8 cellular contexts compared by ENCODE assay signal in genomic region chr21:43609501-43610340, GRCh38. TPM values are rescaled to one million over a fixed set of nuclear protein-coding genes. Genes with fewer than 3 reads are reported as not detected.
DNase-seq lines count a peak whose midpoint lies in the region; ATAC-seq and TF ChIP-seq lines count a peak whose summit lies in the region.

No MANE protein-coding gene starts in this region.

- H3K27me3 ChIP-seq in colonic mucosa = no peaks in the 10 kb centered on the region
- H3K27me3 ChIP-seq in trophoblast cell (ENCODE audit: insufficient read depth, low read length) = no peaks in the 10 kb centered on the region

- H3K4me3 Mint-ChIP-seq in T-helper 2 cell treated with Interferon-gamma antibody and Interleukin-4, amounts not matched to agents 5 μg/mL and 100 μg/mL, for 36 hours = no peak overlapping the region

- no peak overlapping the region for H3K4ac ChIP-seq in trophoblast cell (ENCODE audit: low read depth, low read length)

- no peak overlapping the region for H3K23ac ChIP-seq in trophoblast cell (ENCODE audit: low read length)

- H3K4me3 ChIP-seq in colonic mucosa (no peak overlapping the region), trophoblast cell (ENCODE audit: low read depth, low read length) (no peak overlapping the region)

- ATAC-seq in HG03469 (IDR thresholded peaks at IDR 0.05; ENCODE audit: unreplicated experiment) = no peak

- no peak overlapping the region for H4K12ac ChIP-seq in trophoblast cell (ENCODE audit: low read depth, low read length)

- DNase-seq in H4 (ENCODE audit: low spot score) (peak; percentile 93), NCI-H345 (lab: John Stamatoyannopoulos, UW) (peak; percentile 99), colonic mucosa (peak; percentile 82), trophoblast cell (peak in 1 of 2 donors; percentile 87), hepatic stellate cell (ENCODE audit: low spot score) (no peak)
- DNase-seq in T-helper 2 cell treated with Interferon-gamma antibody and Interleukin-4, amounts not matched to agents 5 μg/mL and 100 μg/mL, for 36 hours (ENCODE audit: low spot score) = no peak
- DNase-seq in NK-92 treated with Interleukin-12 subunit alpha and Interleukin-12 subunit beta, amount 100 ng/mL, for 24 hours (lab: John Stamatoyannopoulos, UW) = no peak

- no peaks in the 10 kb centered on the region for H3K79me2 ChIP-seq in trophoblast cell (ENCODE audit: control insufficient read depth, insufficient read depth, low read length, poor library complexity)

- H4K8ac ChIP-seq in trophoblast cell (ENCODE audit: low read depth, low read length) = peak overlapping the region; percentile 67

- peak overlapping the region in 1 of 2 donors; percentile 13 for H3K9ac ChIP-seq in colonic mucosa (ENCODE audit: low read depth in 2 of 2, low read length in 2 of 2)
- H3K9ac ChIP-seq in trophoblast cell (ENCODE audit: low read length) = no peak overlapping the region

- H3K18ac ChIP-seq in trophoblast cell (ENCODE audit: low read length) = peak overlapping the region; percentile 28

- peaks cover 19% of the 10 kb centered on the region for H3K79me1 ChIP-seq in trophoblast cell (ENCODE audit: low read length)

- H3K4me1 Mint-ChIP-seq in T-helper 2 cell treated with Interferon-gamma antibody and Interleukin-4, amounts not matched to agents 5 μg/mL and 100 μg/mL, for 36 hours (ENCODE audit: low read depth) = peaks cover 11% of the 10 kb centered on the region

- intact Hi-C loops in colonic mucosa (cut with DNase I) = no loop called here

- H3K27me3 Mint-ChIP-seq in T-helper 2 cell treated with Interferon-gamma antibody and Interleukin-4, amounts not matched to agents 5 μg/mL and 100 μg/mL, for 36 hours (ENCODE audit: low read depth) = no peaks in the 10 kb centered on the region

- no peak overlapping the region for H3K27ac Mint-ChIP-seq in T-helper 2 cell treated with Interferon-gamma antibody and Interleukin-4, amounts not matched to agents 5 μg/mL and 100 μg/mL, for 36 hours

- H3K27ac ChIP-seq in colonic mucosa (no peak overlapping the region), trophoblast cell (ENCODE audit: low read depth, low read length) (peak overlapping the region; percentile 18)

- H2AFZ ChIP-seq in trophoblast cell (ENCODE audit: insufficient read depth, low read length, poor library complexity) = no peak overlapping the region

- peak overlapping the region; percentile 52 for H2BK5ac ChIP-seq in trophoblast cell (ENCODE audit: low read depth, low read length, poor library complexity)

- no peaks in the 10 kb centered on the region for H3K9me3 Mint-ChIP-seq in T-helper 2 cell treated with Interferon-gamma antibody and Interleukin-4, amounts not matched to agents 5 μg/mL and 100 μg/mL, for 36 hours

- no peak overlapping the region for H3K4me2 ChIP-seq in trophoblast cell (ENCODE audit: low read length)

- peak overlapping the region; percentile 8 for H2AK5ac ChIP-seq in trophoblast cell (ENCODE audit: low read length)

- H3K36me3 ChIP-seq in colonic mucosa (no peaks in the 10 kb centered on the region), trophoblast cell (ENCODE audit: control insufficient read depth in 1 of 2, insufficient read depth in 2 of 2, low read length in 2 of 2) (no peaks in the 10 kb centered on the region)

- peak overlapping the region; percentile 65 for H2BK120ac ChIP-seq in trophoblast cell (ENCODE audit: insufficient read depth, low read length, poor library complexity)

- no peak for TF ChIP-seq CTCF in colonic mucosa (IDR thresholded peaks at IDR 0.05)

- H2BK12ac ChIP-seq in trophoblast cell (ENCODE audit: low read length) = peak overlapping the region; percentile 2

- no CpG with 5 or more reads among the region's 8 CpGs for WGBS in trophoblast cell (ENCODE audit: extremely low coverage, insufficient coverage, insufficient read length)

- no peaks in the 10 kb centered on the region for H3K36me3 Mint-ChIP-seq in T-helper 2 cell treated with Interferon-gamma antibody and Interleukin-4, amounts not matched to agents 5 μg/mL and 100 μg/mL, for 36 hours (ENCODE audit: low read depth)

- H3K14ac ChIP-seq in trophoblast cell (ENCODE audit: low read length) = peak overlapping the region; percentile 2

- peaks cover 5% of the 10 kb centered on the region for H3K4me1 ChIP-seq in colonic mucosa
- peaks cover 19 to 22% of the 10 kb centered on the region in 2 experiments for H3K4me1 ChIP-seq in trophoblast cell (ENCODE audit: control insufficient read depth in 1 of 2, insufficient read depth in 2 of 2, low read length in 2 of 2)

- H3K9me3 ChIP-seq in colonic mucosa (no peaks in the 10 kb centered on the region), trophoblast cell (ENCODE audit: insufficient read depth, low read depth, low read length) (peaks cover 6% of the 10 kb centered on the region)

- H4K91ac ChIP-seq in trophoblast cell (ENCODE audit: low read depth, low read length) = peak overlapping the region; percentile 72

RNA-seq across cellular contexts. Expression of gene HSF2BP, which starts 49.6 kb away (rescaled TPM):
- total RNA-seq in H4 (2014; rRNA removed; shearing (Covaris generic)) = 3.9 and 5.1 TPM in 2 replicates
- total RNA-seq in colonic mucosa = under 1 TPM in 1 of 2 donors, not detected in 1; 0.45 TPM
- polyA plus RNA-seq in trophoblast cell (2013) = 1.7 and 1.8 TPM in 2 replicates

RNA-seq across cellular contexts. Expression of gene RRP1B, which starts 49.6 kb away (rescaled TPM):
- 16.2 and 21.7 TPM in 2 replicates for total RNA-seq in H4 (2014; rRNA removed; shearing (Covaris generic))
- total RNA-seq in colonic mucosa = 10 to 100 TPM; 11.0 to 22.1 TPM
- 14.3 and 14.8 TPM in 2 replicates for polyA plus RNA-seq in trophoblast cell (2013)

Comparison
In these comparisons a context has a peak if more than half of its experiments do, and no peak if none do; other contexts are left out.
1. DNase-seq: peak in H4 (single experiment), NCI-H345 (single experiment) and colonic mucosa (single experiment); none in T-helper 2 cell treated with Interferon-gamma antibody and Interleukin-4, amounts not matched to agents 5 μg/mL and 100 μg/mL, for 36 hours (single experiment), hepatic stellate cell (single experiment) and NK-92 treated with Interleukin-12 subunit alpha and Interleukin-12 subunit beta, amount 100 ng/mL, for 24 hours (single experiment).